ENCODE assay signal across 9 cellular contexts in the genomic region with DNA sequence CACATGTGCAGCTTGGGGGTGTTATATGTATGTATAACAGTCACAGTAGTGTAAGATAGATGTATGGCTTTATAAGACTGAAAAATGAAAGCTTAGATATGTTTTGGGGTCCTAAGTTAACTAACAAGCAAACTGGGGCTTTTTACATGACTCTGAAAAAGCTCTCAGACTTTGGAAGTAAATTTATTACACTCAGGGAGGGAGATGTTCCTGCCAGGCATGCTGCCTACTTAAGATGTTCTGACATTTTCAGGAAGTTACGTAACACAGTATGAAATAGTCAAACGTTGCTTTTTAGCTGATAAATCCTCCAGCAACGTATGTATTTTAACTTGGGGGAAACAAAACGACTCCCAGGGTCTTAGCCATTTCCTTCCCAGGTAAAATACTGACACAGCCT. TPM values are rescaled to one million over a fixed set of nuclear protein-coding genes. Genes with fewer than 3 reads are reported as not detected.
DNase-seq lines count a peak whose midpoint lies in the region; ATAC-seq and TF ChIP-seq lines count a peak whose summit lies in the region.
"Had no signal": no experiment of that assay in that cellular context is flagged by ENCODE, and none has a peak within 500 bp of the region (broad histone marks: within the 10 kb centered on the region; RNA-seq: fewer than 3 reads in every experiment).

No MANE protein-coding gene starts in this region.

- peak overlapping the region; percentile 94 for H3K27ac ChIP-seq in upper lobe of right lung

- peaks cover 7% of the 10 kb centered on the region for H3K36me3 Mint-ChIP-seq in activated naive CD4-positive, alpha-beta T cell treated with anti-CD3 and anti-CD28 coated beads, Interleukin-2, amount 10 ng/mL, durations not matched to agents 7 days and 5 days
- no peaks in the 10 kb centered on the region for H3K36me3 Mint-ChIP-seq in activated CD4-positive, alpha-beta memory T cell treated with anti-CD3 and anti-CD28 coated beads for 36 hours

- CTCF ChIA-PET in activated naive CD4-positive, alpha-beta T cell treated with anti-CD3 and anti-CD28 coated beads, Interleukin-2, amount 10 ng/mL, durations not matched to agents 7 days and 5 days (lab: Charles Lee): interaction anchor here (0.8 to 3.6 kb wide), 6 partner anchors 69 to 285 kb away, joined by 3 to 15 read pairs (median 3); no protein-coding TSS in a partner anchor
- CTCF ChIA-PET in activated CD4-positive, alpha-beta memory T cell treated with anti-CD3 and anti-CD28 coated beads for 36 hours (lab: Charles Lee): interaction anchor here (0.6 to 1.2 kb wide), 3 partner anchors 66 to 254 kb away, joined by 3 to 7 read pairs (median 3); no protein-coding TSS in a partner anchor

- no peak for ATAC-seq in upper lobe of right lung
- no peak for ATAC-seq in GM19467 (IDR thresholded peaks at IDR 0.05; ENCODE audit: unreplicated experiment)
- ATAC-seq in HG02885 (IDR thresholded peaks at IDR 0.05; ENCODE audit: poor library complexity, unreplicated experiment): no peak

- peak overlapping the region; percentile 99 for H3K27ac Mint-ChIP-seq in activated naive CD4-positive, alpha-beta T cell treated with anti-CD3 and anti-CD28 coated beads, Interleukin-2, amount 10 ng/mL, durations not matched to agents 7 days and 5 days
- H3K27ac Mint-ChIP-seq in activated CD4-positive, alpha-beta memory T cell treated with anti-CD3 and anti-CD28 coated beads for 36 hours: peak overlapping the region; percentile 96

- H3K4me3 ChIP-seq in upper lobe of right lung: no peak overlapping the region

- no peaks in the 10 kb centered on the region for H3K27me3 ChIP-seq in upper lobe of right lung

- no peaks in the 10 kb centered on the region for H3K36me3 ChIP-seq in upper lobe of right lung

- DNase-seq in activated naive CD4-positive, alpha-beta T cell treated with anti-CD3 and anti-CD28 coated beads, Interleukin-2, amount 10 ng/mL, durations not matched to agents 7 days and 5 days: no peak
- no peak for DNase-seq in activated naive CD4-positive, alpha-beta T cell (lab: John Stamatoyannopoulos, UW)
- no peak for DNase-seq in activated CD4-positive, alpha-beta memory T cell treated with anti-CD3 and anti-CD28 coated beads for 36 hours
- DNase-seq in inferior parietal cortex (ENCODE audit: extremely low spot score): peak; percentile 48
- DNase-seq in upper lobe of right lung: no peak
- DNase-seq in NCI-H2227 treated with DMSO at 0.1 percent for 48 hours (lab: John Stamatoyannopoulos, UW): no peak
- DNase-seq: NCI-H1694 treated with DMSO at 0.1 percent for 48 hours had no signal

- H3K9me3 Mint-ChIP-seq in activated naive CD4-positive, alpha-beta T cell treated with anti-CD3 and anti-CD28 coated beads, Interleukin-2, amount 10 ng/mL, durations not matched to agents 7 days and 5 days: no peaks in the 10 kb centered on the region
- no peaks in the 10 kb centered on the region for H3K9me3 Mint-ChIP-seq in activated CD4-positive, alpha-beta memory T cell treated with anti-CD3 and anti-CD28 coated beads for 36 hours

- H3K4me1 Mint-ChIP-seq in activated naive CD4-positive, alpha-beta T cell treated with anti-CD3 and anti-CD28 coated beads, Interleukin-2, amount 10 ng/mL, durations not matched to agents 7 days and 5 days: peaks cover 55% of the 10 kb centered on the region
- H3K4me1 Mint-ChIP-seq in activated CD4-positive, alpha-beta memory T cell treated with anti-CD3 and anti-CD28 coated beads for 36 hours (ENCODE audit: low read depth): peaks cover 44% of the 10 kb centered on the region

- H3K4me1 ChIP-seq in upper lobe of right lung: peaks cover 16% of the 10 kb centered on the region

- peak overlapping the region; percentile 95 for H3K4me3 Mint-ChIP-seq in activated naive CD4-positive, alpha-beta T cell treated with anti-CD3 and anti-CD28 coated beads, Interleukin-2, amount 10 ng/mL, durations not matched to agents 7 days and 5 days
- H3K4me3 Mint-ChIP-seq in activated CD4-positive, alpha-beta memory T cell treated with anti-CD3 and anti-CD28 coated beads for 36 hours: peak overlapping the region; percentile 96

- no peak for TF ChIP-seq CTCF in upper lobe of right lung (IDR thresholded peaks at IDR 0.05)

- POLR2A ChIA-PET in activated CD4-positive, alpha-beta memory T cell treated with anti-CD3 and anti-CD28 coated beads for 36 hours (lab: Charles Lee): interaction anchor here (2.1 to 3.5 kb wide), 2 partner anchors 70 to 96 kb away, joined by 4 to 14 read pairs; no protein-coding TSS in a partner anchor

- no peaks in the 10 kb centered on the region for H3K9me3 ChIP-seq in upper lobe of right lung

- intact Hi-C loops in activated CD4-positive, alpha-beta memory T cell treated with anti-CD3 and anti-CD28 coated beads for 36 hours (cut with micrococcal nuclease): loop anchor here (1.0 to 5.0 kb wide), 7 partner anchors 119 to 702 kb away; a partner anchor contains a TSS
- intact Hi-C loops in upper lobe of right lung (cut with DNase I): no loop called here

- no peaks in the 10 kb centered on the region for H3K27me3 Mint-ChIP-seq in activated naive CD4-positive, alpha-beta T cell treated with anti-CD3 and anti-CD28 coated beads, Interleukin-2, amount 10 ng/mL, durations not matched to agents 7 days and 5 days
- H3K27me3 Mint-ChIP-seq in activated CD4-positive, alpha-beta memory T cell treated with anti-CD3 and anti-CD28 coated beads for 36 hours: no peaks in the 10 kb centered on the region

RNA-seq across cellular contexts. Expression of a gene that starts 1.7 kb away (rescaled TPM):
- 10 to 100 TPM; 29.4 to 29.6 TPM for total RNA-seq in activated CD4-positive, alpha-beta memory T cell treated with anti-CD3 and anti-CD28 coated beads for 36 hours
- 135 TPM for total RNA-seq in upper lobe of right lung
